Comparison of ENCODE assay signal across 32 cellular contexts in genomic region chr12:23862746-23863145, GRCh38.
"Had no signal": no experiment of that assay in that cellular context is flagged by ENCODE, and none has a peak within 500 bp of the region (broad histone marks: within the 10 kb centered on the region; RNA-seq: fewer than 3 reads in every experiment).

No MANE protein-coding gene starts in this region.

- H3K27ac ChIP-seq: ascending aorta, body of pancreas, esophagus muscularis mucosa, foreskin keratinocyte, gastroesophageal sphincter, heart right ventricle, hepatocyte, WERI-Rb-1 had no signal

- H3K36me3 Mint-ChIP-seq: activated CD4-positive, alpha-beta memory T cell treated with anti-CD3 and anti-CD28 coated beads for 36 hours; activated naive CD4-positive, alpha-beta T cell treated with anti-CD3 and anti-CD28 coated beads, Interleukin-2, amount 10 ng/mL, durations not matched to agents 7 days and 5 days; activated naive CD8-positive, alpha-beta T cell treated with anti-CD3 and anti-CD28 coated beads, Interleukin-2, amount 10 ng/mL, durations not matched to agents 7 days and 5 days had no signal

- H3K4me3 ChIP-seq: ascending aorta, body of pancreas, esophagus muscularis mucosa, gastroesophageal sphincter, heart right ventricle, hepatocyte had no signal

- H3K4me1 Mint-ChIP-seq: activated B cell treated with CpG ODN at 0.5 μM for 24 hours; activated naive CD4-positive, alpha-beta T cell treated with anti-CD3 and anti-CD28 coated beads, Interleukin-2, amount 10 ng/mL, durations not matched to agents 7 days and 5 days; activated naive CD8-positive, alpha-beta T cell treated with anti-CD3 and anti-CD28 coated beads, Interleukin-2, amount 10 ng/mL, durations not matched to agents 7 days and 5 days; endodermal cell; T-helper 17 cell had no signal

- ATAC-seq: activated CD4-positive, CD25-positive, alpha-beta regulatory T cell treated with anti-CD3 and anti-CD28 coated beads, Interleukin-2, amount 50 U/mL, for 24 hours; activated naive CD4-positive, alpha-beta T cell treated with anti-CD3 and anti-CD28 coated beads, Interleukin-2, amount 50 U/mL, for 72 hours; activated T-cell treated with anti-CD3 and anti-CD28 coated beads, Interleukin-2, amount 50 U/mL, for 72 hours; body of pancreas; foreskin keratinocyte; gastroesophageal sphincter; heart right ventricle; T-helper 17 cell had no signal

- H3K27ac Mint-ChIP-seq: activated B cell treated with CpG ODN at 0.5 μM for 24 hours; activated CD4-positive, alpha-beta memory T cell treated with anti-CD3 and anti-CD28 coated beads for 36 hours; activated naive CD4-positive, alpha-beta T cell treated with anti-CD3 and anti-CD28 coated beads, Interleukin-2, amount 10 ng/mL, durations not matched to agents 7 days and 5 days; activated naive CD4-positive, alpha-beta T cell treated with anti-CD3 and anti-CD28 coated beads, Interleukin-2, amount 50 U/mL, for 72 hours; activated naive CD8-positive, alpha-beta T cell treated with anti-CD3 and anti-CD28 coated beads, Interleukin-2, amount 10 ng/mL, durations not matched to agents 7 days and 5 days; activated T-cell treated with anti-CD3 and anti-CD28 coated beads, Interleukin-2, amount 50 U/mL, for 24 hours; activated T-cell treated with anti-CD3 and anti-CD28 coated beads, Interleukin-2, amount 50 U/mL, for 72 hours; endodermal cell; T-helper 17 cell; T-helper 2 cell treated with Interferon-gamma antibody and Interleukin-4, amounts not matched to agents 5 μg/mL and 100 μg/mL, for 36 hours had no signal

- H3K9me3 ChIP-seq: body of pancreas had no signal

- H3K27me3 Mint-ChIP-seq: activated B cell treated with CpG ODN at 0.5 μM for 24 hours; activated CD4-positive, alpha-beta memory T cell treated with anti-CD3 and anti-CD28 coated beads for 36 hours; activated naive CD4-positive, alpha-beta T cell treated with anti-CD3 and anti-CD28 coated beads, Interleukin-2, amount 10 ng/mL, durations not matched to agents 7 days and 5 days; activated naive CD8-positive, alpha-beta T cell treated with anti-CD3 and anti-CD28 coated beads, Interleukin-2, amount 10 ng/mL, durations not matched to agents 7 days and 5 days; activated T-cell treated with anti-CD3 and anti-CD28 coated beads, Interleukin-2, amount 50 U/mL, for 24 hours; T-helper 17 cell had no signal

- DNase-seq: activated B cell treated with CpG ODN at 0.5 μM for 24 hours; activated CD4-positive, alpha-beta memory T cell treated with anti-CD3 and anti-CD28 coated beads for 36 hours; activated CD4-positive, alpha-beta T cell treated with anti-CD3 and anti-CD28 coated beads for 48 hours; activated CD8-positive, alpha-beta memory T cell treated with anti-CD3 and anti-CD28 coated beads, Interleukin-2, amount 50 U/mL, for 48 hours; activated gamma-delta T cell; activated naive CD4-positive, alpha-beta T cell; activated naive CD4-positive, alpha-beta T cell treated with anti-CD3 and anti-CD28 coated beads, Interleukin-2, amount 10 ng/mL, durations not matched to agents 7 days and 5 days; activated naive CD8-positive, alpha-beta T cell treated with anti-CD3 and anti-CD28 coated beads, Interleukin-2, amount 10 ng/mL, durations not matched to agents 7 days and 5 days; activated T-cell treated with anti-CD3 and anti-CD28 coated beads for 4 hours; activated T-cell treated with anti-CD3 and anti-CD28 coated beads, Interleukin-2, amount 50 U/mL, for 24 hours; activated T-cell treated with anti-CD3 and anti-CD28 coated beads, Interleukin-2, amount 50 U/mL, for 72 hours; body of pancreas; caudate nucleus; cortex of kidney; dermis blood vessel endothelial cell; effector CD8-positive, alpha-beta T cell; endodermal cell; erythroblast; foreskin keratinocyte; heart right ventricle; T-helper 1 cell; T-helper 17 cell; T1000; WERI-Rb-1 had no signal

- H3K4me1 ChIP-seq: ascending aorta, body of pancreas, esophagus muscularis mucosa, foreskin keratinocyte, gastroesophageal sphincter, heart right ventricle had no signal

- H3K4me3 Mint-ChIP-seq: activated B cell treated with CpG ODN at 0.5 μM for 24 hours; activated CD4-positive, alpha-beta memory T cell treated with anti-CD3 and anti-CD28 coated beads for 36 hours; activated naive CD4-positive, alpha-beta T cell treated with anti-CD3 and anti-CD28 coated beads, Interleukin-2, amount 10 ng/mL, durations not matched to agents 7 days and 5 days; activated naive CD8-positive, alpha-beta T cell treated with anti-CD3 and anti-CD28 coated beads, Interleukin-2, amount 10 ng/mL, durations not matched to agents 7 days and 5 days; activated T-cell treated with anti-CD3 and anti-CD28 coated beads, Interleukin-2, amount 50 U/mL, for 24 hours; activated T-cell treated with anti-CD3 and anti-CD28 coated beads, Interleukin-2, amount 50 U/mL, for 72 hours; endodermal cell; T-helper 17 cell; T-helper 2 cell treated with Interferon-gamma antibody and Interleukin-4, amounts not matched to agents 5 μg/mL and 100 μg/mL, for 36 hours had no signal

- H3K27me3 ChIP-seq: ascending aorta, body of pancreas, esophagus muscularis mucosa, foreskin keratinocyte, gastroesophageal sphincter, heart right ventricle, hepatocyte had no signal

- FAIRE-seq: colon had no signal

- H3K36me3 ChIP-seq: ascending aorta, esophagus muscularis mucosa, gastroesophageal sphincter, heart right ventricle, WERI-Rb-1 had no signal
